18 cellular contexts compared by ENCODE assay signal in genomic region chr13:54092686-54093085, GRCh38.
DNase-seq lines count a peak whose midpoint lies in the region; ATAC-seq, FAIRE-seq and TF ChIP-seq lines count a peak whose summit lies in the region.
"Had no signal": no experiment of that assay in that cellular context is flagged by ENCODE, and none has a peak within 500 bp of the region (broad histone marks: within the 10 kb centered on the region; RNA-seq: fewer than 3 reads in every experiment).

No MANE protein-coding gene starts in this region.

- H3K4ac ChIP-seq in H1 (replicated peaks; ENCODE audit: insufficient read length, low read depth, low read length) (no peak overlapping the region), neuronal stem cell (ENCODE audit: low read length) (no peak overlapping the region)

- H3K9ac ChIP-seq in H1 (replicated peaks in 1 of 4; ENCODE audit: extremely low read depth in 1 of 4, low read depth in 3 of 4, low read length in 3 of 4) (no peak overlapping the region), neuronal stem cell (ENCODE audit: low read depth, low read length, poor library complexity) (no peak overlapping the region)
- H3K9ac ChIP-seq: BLaER1 had no signal

- H2BK5ac ChIP-seq in H1 (ENCODE audit: low read depth, low read length), result no peak overlapping the region
- no peak overlapping the region for H2BK5ac ChIP-seq in neuronal stem cell (ENCODE audit: low read length)

- H2AK5ac ChIP-seq in H1 (ENCODE audit: low read depth, low read length) (no peak overlapping the region), neuronal stem cell (ENCODE audit: low read depth, low read length) (peak overlapping the region; percentile 70)

- H3K36me3 ChIP-seq in H1 (ENCODE audit: control insufficient read depth in 2 of 4, insufficient read depth in 4 of 4, low read length in 3 of 4) (0 out of 8 replicates have a peak, but pooled peaks cover 0 to 2% (median 0%) of the 10 kb centered on the region in 4 experiments), neuronal stem cell (replicated peaks in 1 of 2; ENCODE audit: control insufficient read depth in 2 of 2, insufficient read depth in 2 of 2, low read length in 2 of 2) (no peaks in the 10 kb centered on the region), upper lobe of right lung (no peaks in the 10 kb centered on the region), BE2C (no peaks in the 10 kb centered on the region), transverse colon (no peaks in the 10 kb centered on the region)
- H3K36me3 ChIP-seq: BLaER1 had no signal

- no peaks in the 10 kb centered on the region for H3K27me3 ChIP-seq in H1 (replicated peaks in 1 of 4; ENCODE audit: control insufficient read depth in 3 of 4, extremely low read depth in 1 of 4, insufficient read depth in 3 of 4, low read length in 3 of 4)
- H3K27me3 ChIP-seq in neuronal stem cell (ENCODE audit: control insufficient read depth in 3 of 3, insufficient read depth in 3 of 3, low read depth in 1 of 3, low read length in 3 of 3), result no peaks in the 10 kb centered on the region
- H3K27me3 ChIP-seq in upper lobe of right lung, result no peaks in the 10 kb centered on the region
- no peaks in the 10 kb centered on the region for H3K27me3 ChIP-seq in BE2C
- no peaks in the 10 kb centered on the region for H3K27me3 ChIP-seq in transverse colon
- H3K27me3 ChIP-seq: BLaER1 had no signal

- no peaks in the 10 kb centered on the region for H3K79me2 ChIP-seq in H1 (ENCODE audit: control insufficient read depth in 1 of 2, insufficient read depth in 2 of 2, low read length in 2 of 2)

- H2BK20ac ChIP-seq in H1 (ENCODE audit: low read length), result no peak overlapping the region

- no peak overlapping the region for H2AFZ ChIP-seq in H1 (ENCODE audit: low read length)
- H2AFZ ChIP-seq in neuronal stem cell (ENCODE audit: low read length), result peak overlapping the region; percentile 68

- no peaks in the 10 kb centered on the region for H3K23me2 ChIP-seq in H1 (ENCODE audit: low read depth, low read length)

- H3K4me3 ChIP-seq in GM12865 (ENCODE audit: low read depth, low read length) (no peak overlapping the region), H1 (ENCODE audit: extremely low read depth in 1 of 4, insufficient read depth in 2 of 4, low read depth in 3 of 4, low read length in 4 of 4) (no peak overlapping the region), neuronal stem cell (ENCODE audit: low read length in 2 of 2) (no peak overlapping the region), upper lobe of right lung (no peak overlapping the region), BE2C (ENCODE audit: low read depth, low read length) (no peak overlapping the region), transverse colon (no peak overlapping the region)
- H3K4me3 ChIP-seq: A549, BLaER1, GM12878 had no signal

- H3K4me1 ChIP-seq in H1 (replicated peaks in 1 of 4; ENCODE audit: control insufficient read depth in 3 of 4, insufficient read depth in 4 of 4, low read length in 3 of 4) (no peaks in the 10 kb centered on the region), neuronal stem cell (ENCODE audit: control insufficient read depth in 2 of 2, insufficient read depth in 1 of 2, low read depth in 1 of 2, low read length in 2 of 2) (no peaks in the 10 kb centered on the region), upper lobe of right lung (no peaks in the 10 kb centered on the region), BE2C (no peaks in the 10 kb centered on the region), transverse colon (no peaks in the 10 kb centered on the region)
- H3K4me1 ChIP-seq: A549, BLaER1 had no signal

- H4K5ac ChIP-seq in H1 (ENCODE audit: insufficient read length, low read depth, low read length), result no peak overlapping the region

- H2BK12ac ChIP-seq in H1 (ENCODE audit: low read depth, low read length), result no peak overlapping the region
- H2BK12ac ChIP-seq in neuronal stem cell (ENCODE audit: low read length), result no peak overlapping the region

- H4K91ac ChIP-seq in H1 (replicated peaks; ENCODE audit: insufficient read length, low read length) (no peak overlapping the region), neuronal stem cell (ENCODE audit: low read depth, low read length, poor library complexity) (no peak overlapping the region)

- peak; percentile 39 for ATAC-seq in upper lobe of right lung
- ATAC-seq: A549, GM12878 had no signal

- no peak overlapping the region for H3K18ac ChIP-seq in H1 (ENCODE audit: extremely low read depth, low read length)
- H3K18ac ChIP-seq in neuronal stem cell (ENCODE audit: low read length), result peak overlapping the region; percentile 17

- no peak for FAIRE-seq in H1 (lab: Jason Lieb, UNC)
- FAIRE-seq: A549, GM12878, HTR-8/SVneo had no signal

- H3K27ac ChIP-seq in H1 (ENCODE audit: low read depth, low read length) (no peak overlapping the region), neuronal stem cell (replicated peaks; ENCODE audit: low read length) (no peak overlapping the region), upper lobe of right lung (no peak overlapping the region), transverse colon (no peak overlapping the region)
- H3K27ac ChIP-seq: 22Rv1, A549, BLaER1 had no signal

- H3K79me1 ChIP-seq in H1 (ENCODE audit: low read depth, low read length) (no peaks in the 10 kb centered on the region), neuronal stem cell (ENCODE audit: low read depth, low read length) (no peaks in the 10 kb centered on the region)

- no peak overlapping the region for H3K4me2 ChIP-seq in H1 (ENCODE audit: insufficient read depth in 1 of 2, low read depth in 2 of 2, low read length in 2 of 2)
- H3K4me2 ChIP-seq in neuronal stem cell (ENCODE audit: insufficient read depth, low read length, poor library complexity, severe bottlenecking), result no peak overlapping the region
- H3K4me2 ChIP-seq: A549, BLaER1 had no signal

- no peak for TF ChIP-seq RAD21 in H1 (IDR thresholded peaks at IDR 0.05 in 1 of 2, conservative IDR thresholded peaks at IDR 0.05 in 1 of 2; ENCODE audit: low read depth in 2 of 2, low read length in 2 of 2)

- DNase-seq in GM12865 (ENCODE audit: low read depth) (peak; percentile 0), H1 (ENCODE audit: low read depth in 1 of 2, low spot score in 2 of 2) (no peak), neuronal stem cell (ENCODE audit: low spot score) (no peak), upper lobe of right lung (no peak), GM13977 (ENCODE audit: low spot score) (no peak), BE2C (no peak), transverse colon (no peak)
- DNase-seq: AML-193, DMS79 treated with DMSO at 0.1 percent for 48 hours, GF-D8, GOT3, H9, IMR-90 had no signal

- H4K20me1 ChIP-seq in H1 (replicated peaks in 1 of 2; ENCODE audit: control insufficient read depth in 1 of 2, insufficient read depth in 2 of 2, low read length in 2 of 2), result no peaks in the 10 kb centered on the region
- H4K20me1 ChIP-seq: BLaER1 had no signal

- H2BK120ac ChIP-seq in H1 (replicated peaks; ENCODE audit: low read depth, low read length) (no peak overlapping the region), neuronal stem cell (ENCODE audit: low read depth, low read length) (no peak overlapping the region)

- H3K14ac ChIP-seq in H1 (ENCODE audit: insufficient read length), result no peak overlapping the region
- H3K14ac ChIP-seq in neuronal stem cell (ENCODE audit: low read length), result peak overlapping the region; percentile 38

- H3K23ac ChIP-seq in H1 (ENCODE audit: insufficient read length), result no peak overlapping the region
- no peak overlapping the region for H3K23ac ChIP-seq in neuronal stem cell (ENCODE audit: low read depth, low read length, poor library complexity)

- H2BK15ac ChIP-seq in H1 (ENCODE audit: low read length) (no peak overlapping the region), neuronal stem cell (ENCODE audit: low read length) (no peak overlapping the region)

- TF ChIP-seq EP300 in H1 (IDR thresholded peaks at IDR 0.05; ENCODE audit: borderline replicate concordance in 1 of 2, low read depth in 2 of 2, low read length in 2 of 2) (no peak), transverse colon (IDR thresholded peaks at IDR 0.05; ENCODE audit: low read depth) (no peak)

- TF ChIP-seq POLR2A in H1 (IDR thresholded peaks at IDR 0.05; ENCODE audit: control extremely low read depth in 1 of 2, low read depth in 2 of 2, low read length in 2 of 2), result no peak
- no peak for TF ChIP-seq POLR2A in transverse colon (IDR thresholded peaks at IDR 0.05)

- in situ Hi-C loops in GM13977 (cut with MboI; ENCODE audit: low pct_unique_long_range_greater_than_20kb, low sequenced_read_pairs, unreplicated experiment) (no loop called here), transverse colon (cut with MboI; ENCODE audit: low pct_ligation_motif_present in 1 of 4, low pct_unique_long_range_greater_than_20kb in 1 of 4, low sequenced_read_pairs in 3 of 4) (no loop called here)

- H3K56ac ChIP-seq in H1 (replicated peaks; ENCODE audit: insufficient read length, low read depth, low read length), result no peak overlapping the region

- intact Hi-C loops in upper lobe of right lung (cut with DNase I), result no loop called here
- intact Hi-C loops in transverse colon (cut with DNase I; ENCODE audit: low total_unique reads), result no loop called here

- TF ChIP-seq CTCF in GM12865 (IDR thresholded peaks at IDR 0.05; ENCODE audit: insufficient read depth, low read depth, low read length, missing control alignments), result no peak
- no peak for TF ChIP-seq CTCF in H1 (IDR thresholded peaks at IDR 0.05; ENCODE audit: control extremely low read depth in 1 of 3, insufficient read depth in 1 of 3, low read depth in 1 of 3, low read length in 3 of 3)
- no peak for TF ChIP-seq CTCF in upper lobe of right lung (IDR thresholded peaks at IDR 0.05)
- TF ChIP-seq CTCF in GM13977 (IDR thresholded peaks at IDR 0.05; ENCODE audit: extremely low read depth, insufficient read depth, missing control alignments), result no peak
- TF ChIP-seq CTCF in BE2C (IDR thresholded peaks at IDR 0.05; ENCODE audit: low read depth, low read length), result no peak
- TF ChIP-seq CTCF in transverse colon (IDR thresholded peaks at IDR 0.05), result no peak

- no peaks in the 10 kb centered on the region; a peak in 1 of 4 replicates for H3K9me3 ChIP-seq in H1 (ENCODE audit: insufficient read depth in 2 of 2, low read depth in 1 of 2, low read length in 1 of 2)
- H3K9me3 ChIP-seq in neuronal stem cell (replicated peaks in 1 of 2; ENCODE audit: control insufficient read depth in 2 of 2, insufficient read depth in 1 of 2, low read depth in 1 of 2, low read length in 2 of 2), result peaks cover 0 to 7% of the 10 kb centered on the region in 2 donors
- H3K9me3 ChIP-seq in upper lobe of right lung, result no peaks in the 10 kb centered on the region
- no peaks in the 10 kb centered on the region for H3K9me3 ChIP-seq in BE2C
- no peaks in the 10 kb centered on the region for H3K9me3 ChIP-seq in transverse colon
- H3K9me3 ChIP-seq: A549, BLaER1 had no signal

- 94% methylated on average over 6 of the region's 8 CpGs; no CpG with 5 or more reads in 1 of the 2 experiments for WGBS in H1 (ENCODE audit: extremely low coverage in 1 of 2, insufficient coverage in 1 of 2, insufficient read length in 1 of 2, insufficient replicate concordance in 2 of 2, low coverage in 1 of 2, low lambda C conversion rate in 2 of 2, missing lambda C conversion rate in 1 of 2), 2 experiments
- no CpG with 5 or more reads among the region's 8 CpGs for WGBS in neuronal stem cell (ENCODE audit: extremely low coverage in 2 of 2, insufficient read length in 2 of 2, insufficient replicate concordance in 1 of 2), 2 donors
- 86% methylated on average over 8 of the region's 8 CpGs; no CpG with 5 or more reads in 1 of the 2 donors for WGBS in transverse colon (ENCODE audit: low coverage in 1 of 2), 2 donors

- 0 out of 2 replicates have a peak overlapping the region, but pooled peaks have one; percentile 11 for H4K8ac ChIP-seq in H1 (ENCODE audit: extremely low read depth, insufficient read depth, low read length)
- H4K8ac ChIP-seq in neuronal stem cell (ENCODE audit: low read depth, low read length), result no peak overlapping the region

- CTCF ChIA-PET in H1 (lab: Charles Lee; ENCODE audit: partially characterized antibody), result interaction anchor here (1.2 kb wide), 1 partner anchor 332 kb away, joined by 3 read pairs; no protein-coding TSS in a partner anchor

- POLR2A ChIA-PET in H1 (lab: Charles Lee; ENCODE audit: partially characterized antibody), result no interaction called here
